ENCODE assay signal across 2 cellular contexts in genomic region chr11:120255519-120255866, GRCh38.
TF ChIP-seq lines count a peak whose summit lies in the region.

No MANE protein-coding gene starts in this region.

TF ChIP-seq in H1, 55 proteins besides CTCF, POLR2A, EP300 and RAD21:
- peak; percentile 25 for TF ChIP-seq CTBP2 (IDR thresholded peaks at IDR 0.05; ENCODE audit: borderline replicate concordance, insufficient read depth, insufficient read length, low read length)
- no peak for TF ChIP-seq FOSL1 (IDR thresholded peaks at IDR 0.05; ENCODE audit: insufficient read depth, low read depth, low read length)
- TF ChIP-seq RXRA (IDR thresholded peaks at IDR 0.05; ENCODE audit: insufficient read depth, low read depth, low read length), result no peak
- no peak for TF ChIP-seq BACH1 (IDR thresholded peaks at IDR 0.05; ENCODE audit: low read length)
- 0 out of 2 replicates have a peak, but pooled peaks have one; percentile 33 for TF ChIP-seq SP1 (IDR thresholded peaks at IDR 0.05; ENCODE audit: low read depth, low read length)
- TF ChIP-seq JUND (IDR thresholded peaks at IDR 0.05; ENCODE audit: low read length), result no peak
- TF ChIP-seq POLR2AphosphoS5 (IDR thresholded peaks at IDR 0.05; ENCODE audit: low read depth, low read length), result no peak
- TF ChIP-seq PHF8 (conservative IDR thresholded peaks at IDR 0.05; ENCODE audit: low read depth, low read length), result no peak
- no peak for TF ChIP-seq GABPA (IDR thresholded peaks at IDR 0.05; ENCODE audit: borderline replicate concordance, insufficient read depth, low read length)
- peak; percentile 65 for TF ChIP-seq KDM4A (IDR thresholded peaks at IDR 0.05; ENCODE audit: low read depth, low read length, severe bottlenecking)
- TF ChIP-seq JUN (IDR thresholded peaks at IDR 0.05; ENCODE audit: low read depth, low read length), result no peak
- no peak for TF ChIP-seq YY1 (IDR thresholded peaks at IDR 0.05; ENCODE audit: low read depth, low read length)
- peak; percentile 43; the same call in 1 of the 2 replicates for TF ChIP-seq TBP (IDR thresholded peaks at IDR 0.05; ENCODE audit: low read depth, low read length)
- no peak for TF ChIP-seq CHD1 (IDR thresholded peaks at IDR 0.05; ENCODE audit: low read depth, low read length)
TF ChIP-seq in H1: peak in this region for 4.

TF ChIP-seq in SK-N-SH treated with all-trans-retinoic acid at 6 μM for 48 hours, 23 proteins besides CTCF, POLR2A, EP300 and RAD21:
- TF ChIP-seq CSRNP3 (CRISPR knock-in tag; IDR thresholded peaks at IDR 0.05), result no peak
- TF ChIP-seq ZC3H10 (CRISPR knock-in tag; IDR thresholded peaks at IDR 0.05), result no peak
- TF ChIP-seq ZFP30 (CRISPR knock-in tag; IDR thresholded peaks at IDR 0.05), result no peak
- TF ChIP-seq RARB (CRISPR knock-in tag; IDR thresholded peaks at IDR 0.05), result no peak
- TF ChIP-seq PATZ1 (CRISPR knock-in tag; IDR thresholded peaks at IDR 0.05; ENCODE audit: borderline replicate concordance), result no peak
- TF ChIP-seq GLIS3 (CRISPR knock-in tag; IDR thresholded peaks at IDR 0.05), result no peak
- TF ChIP-seq TCF4 (CRISPR knock-in tag; IDR thresholded peaks at IDR 0.05; ENCODE audit: borderline replicate concordance), result no peak
- TF ChIP-seq, protein P1, sequence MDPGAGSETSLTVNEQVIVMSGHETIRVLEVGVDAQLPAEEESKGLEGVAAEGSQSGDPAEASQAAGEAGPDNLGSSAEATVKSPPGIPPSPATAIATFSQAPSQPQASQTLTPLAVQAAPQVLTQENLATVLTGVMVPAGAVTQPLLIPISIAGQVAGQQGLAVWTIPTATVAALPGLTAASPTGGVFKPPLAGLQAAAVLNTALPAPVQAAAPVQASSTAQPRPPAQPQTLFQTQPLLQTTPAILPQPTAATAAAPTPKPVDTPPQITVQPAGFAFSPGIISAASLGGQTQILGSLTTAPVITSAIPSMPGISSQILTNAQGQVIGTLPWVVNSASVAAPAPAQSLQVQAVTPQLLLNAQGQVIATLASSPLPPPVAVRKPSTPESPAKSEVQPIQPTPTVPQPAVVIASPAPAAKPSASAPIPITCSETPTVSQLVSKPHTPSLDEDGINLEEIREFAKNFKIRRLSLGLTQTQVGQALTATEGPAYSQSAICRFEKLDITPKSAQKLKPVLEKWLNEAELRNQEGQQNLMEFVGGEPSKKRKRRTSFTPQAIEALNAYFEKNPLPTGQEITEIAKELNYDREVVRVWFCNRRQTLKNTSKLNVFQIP (CRISPR knock-in tag; IDR thresholded peaks at IDR 0.05; ENCODE audit: borderline replicate concordance, low read depth), result no peak
- no peak for TF ChIP-seq ZNF70 (CRISPR knock-in tag; IDR thresholded peaks at IDR 0.05)
- TF ChIP-seq BACH2 (CRISPR knock-in tag; IDR thresholded peaks at IDR 0.05; ENCODE audit: borderline replicate concordance), result no peak
- no peak for TF ChIP-seq ESRRG (CRISPR knock-in tag; IDR thresholded peaks at IDR 0.05)
- no peak for TF ChIP-seq ISL1 (CRISPR knock-in tag; IDR thresholded peaks at IDR 0.05)
- no peak for TF ChIP-seq TOX (CRISPR knock-in tag; IDR thresholded peaks at IDR 0.05; ENCODE audit: borderline replicate concordance)
- no peak for TF ChIP-seq OSR1 (CRISPR knock-in tag; IDR thresholded peaks at IDR 0.05)
- no peak for TF ChIP-seq PPARA (CRISPR knock-in tag; IDR thresholded peaks at IDR 0.05; ENCODE audit: borderline replicate concordance)
